ENCODE assay signal across 8 cellular contexts in genomic region chr19:12195501-12195860, GRCh38. TPM values are rescaled to one million over a fixed set of nuclear protein-coding genes. Genes with fewer than 3 reads are reported as not detected.
DNase-seq lines count a peak whose midpoint lies in the region; ATAC-seq and TF ChIP-seq lines count a peak whose summit lies in the region.

No MANE protein-coding gene starts in this region.

- H3K9me3 ChIP-seq in left ventricle myocardium inferior (replicated peaks) (peaks cover 49% of the 10 kb centered on the region), muscle layer of colon (ENCODE audit: low read length) (no peaks in the 10 kb centered on the region), vagina (peaks cover 7% of the 10 kb centered on the region)

- TF ChIP-seq CTCF in left ventricle myocardium inferior (IDR thresholded peaks at IDR 0.05; ENCODE audit: borderline replicate concordance) = no peak
- TF ChIP-seq CTCF in coronary artery (IDR thresholded peaks at IDR 0.05) = no peak
- TF ChIP-seq CTCF in vagina (IDR thresholded peaks at IDR 0.05) = no peak

- DNase-seq in left ventricle myocardium inferior (no peak), Right ventricle myocardium inferior (ENCODE audit: missing footprints) (no peak), coronary artery (ENCODE audit: low spot score) (no peak), vagina (ENCODE audit: extremely low spot score in 2 of 2) (no peak), GF-D8 (lab: John Stamatoyannopoulos, UW) (no peak)

- H3K9ac ChIP-seq in muscle layer of colon (ENCODE audit: low read length) = peak overlapping the region; percentile 37

- no peak for TF ChIP-seq POLR2A in vagina (IDR thresholded peaks at IDR 0.05)

- intact Hi-C loops in left ventricle myocardium inferior (cut with micrococcal nuclease) (no loop called here), Right ventricle myocardium inferior (cut with DNase I) (no loop called here), vagina (cut with DNase I) (no loop called here)

- H3K4me1 ChIP-seq in left ventricle myocardium inferior = peaks cover 21% of the 10 kb centered on the region
- H3K4me1 ChIP-seq in muscle layer of colon (ENCODE audit: insufficient read depth, low read length) = no peaks in the 10 kb centered on the region
- H3K4me1 ChIP-seq in vagina = peaks cover 10% of the 10 kb centered on the region

- H3K27ac ChIP-seq in left ventricle myocardium inferior (replicated peaks) = peak overlapping the region; percentile 79
- peak overlapping the region; percentile 71 to 73 for H3K27ac ChIP-seq in coronary artery
- H3K27ac ChIP-seq in muscle layer of colon (ENCODE audit: low read depth, low read length) = peak overlapping the region; percentile 76
- H3K27ac ChIP-seq in vagina = peak overlapping the region; percentile 66

- peaks cover 27% of the 10 kb centered on the region for H3K36me3 ChIP-seq in left ventricle myocardium inferior
- no peaks in the 10 kb centered on the region for H3K36me3 ChIP-seq in muscle layer of colon (ENCODE audit: insufficient read depth, low read length)
- peaks cover 0 to 17% of the 10 kb centered on the region in 2 donors for H3K36me3 ChIP-seq in vagina

- H3K27me3 ChIP-seq in left ventricle myocardium inferior (ENCODE audit: low read depth) = no peaks in the 10 kb centered on the region
- H3K27me3 ChIP-seq in muscle layer of colon (ENCODE audit: control insufficient read depth in 1 of 2, insufficient read depth in 2 of 2, low read length in 2 of 2) = no peaks in the 10 kb centered on the region
- no peaks in the 10 kb centered on the region for H3K27me3 ChIP-seq in vagina

- peak overlapping the region; percentile 83 for H3K4me3 ChIP-seq in left ventricle myocardium inferior
- H3K4me3 ChIP-seq in coronary artery = peak overlapping the region; percentile 75
- peak overlapping the region; percentile 62 to 74 for H3K4me3 ChIP-seq in muscle layer of colon (ENCODE audit: low read depth in 1 of 2, low read length in 2 of 2)
- H3K4me3 ChIP-seq in vagina = peak overlapping the region; percentile 52 to 58

- ATAC-seq in Right ventricle myocardium inferior = no peak
- no peak for ATAC-seq in GM18517 (IDR thresholded peaks at IDR 0.05; ENCODE audit: unreplicated experiment)
- no peak for ATAC-seq in GM19467 (IDR thresholded peaks at IDR 0.05; ENCODE audit: unreplicated experiment)

RNA-seq across cellular contexts. Expression of gene ZNF136, which starts 32.6 kb away (rescaled TPM):
- total RNA-seq in left ventricle myocardium inferior (5.6 TPM), Right ventricle myocardium inferior (3.8 TPM), vagina (8.1 TPM)

RNA-seq across cellular contexts. Expression of gene ZNF625, which starts 38.9 kb away (rescaled TPM):
- total RNA-seq in left ventricle myocardium inferior (4.0 TPM), Right ventricle myocardium inferior (5.0 TPM), vagina (6.6 TPM)

RNA-seq across cellular contexts. Expression of gene ZNF20, which starts 55.3 kb away (rescaled TPM):
- total RNA-seq in left ventricle myocardium inferior = 2.2 TPM
- total RNA-seq in Right ventricle myocardium inferior = 1.1 TPM
- 1.5 TPM for total RNA-seq in vagina
